Comparison of ENCODE assay signal across 11 cellular contexts in genomic region chr4:107666134-107666533, GRCh38. TPM values are rescaled to one million over a fixed set of nuclear protein-coding genes. Genes with fewer than 3 reads are reported as not detected.
DNase-seq lines count a peak whose midpoint lies in the region; ATAC-seq, FAIRE-seq and TF ChIP-seq lines count a peak whose summit lies in the region.
"Had no signal": no experiment of that assay in that cellular context is flagged by ENCODE, and none has a peak within 500 bp of the region (broad histone marks: within the 10 kb centered on the region; RNA-seq: fewer than 3 reads in every experiment).

No MANE protein-coding gene starts in this region.

- H3K4me3 Mint-ChIP-seq in chondrocyte (ENCODE audit: unreplicated experiment): no peak overlapping the region
- H3K4me3 Mint-ChIP-seq: T-helper 1 cell treated with Interleukin-12 subunit alpha and Interleukin-12 subunit beta and Interleukin-4 antibody, amounts not matched to agents 30 μg/mL and 1 μg/mL, for 36 hours had no signal

- peak overlapping the region; percentile 38 for H3K27ac Mint-ChIP-seq in chondrocyte (ENCODE audit: unreplicated experiment)
- H3K27ac Mint-ChIP-seq: T-helper 1 cell treated with Interleukin-12 subunit alpha and Interleukin-12 subunit beta and Interleukin-4 antibody, amounts not matched to agents 30 μg/mL and 1 μg/mL, for 36 hours had no signal

- no peaks in the 10 kb centered on the region for H3K27me3 Mint-ChIP-seq in chondrocyte (ENCODE audit: low read depth)

- DNase-seq in DMS53 (lab: John Stamatoyannopoulos, UW) (peak; percentile 43), MV-4-11 (lab: John Stamatoyannopoulos, UW) (peak; percentile 41), chondrocyte (ENCODE audit: low spot score) (no peak), myocyte (ENCODE audit: low read depth) (peak; percentile 48), H54 (ENCODE audit: insufficient read length, low spot score) (no peak), GDM1 (lab: John Stamatoyannopoulos, UW) (no peak), T1000 (lab: John Stamatoyannopoulos, UW) (no peak)
- DNase-seq: cortex of kidney, retina had no signal

- H3K9me3 Mint-ChIP-seq in chondrocyte (ENCODE audit: low read depth): no peaks in the 10 kb centered on the region
- H3K9me3 Mint-ChIP-seq: T-helper 1 cell treated with Interleukin-12 subunit alpha and Interleukin-12 subunit beta and Interleukin-4 antibody, amounts not matched to agents 30 μg/mL and 1 μg/mL, for 36 hours had no signal

- peaks cover 3% of the 10 kb centered on the region for H3K36me3 Mint-ChIP-seq in chondrocyte (ENCODE audit: low read depth)

- ATAC-seq in GM19324 (IDR thresholded peaks at IDR 0.05; ENCODE audit: low FRiP score, unreplicated experiment): no peak

- FAIRE-seq in H54 (lab: Jason Lieb, UNC): no peak

- TF ChIP-seq POLR2A in H54 (IDR thresholded peaks at IDR 0.05; ENCODE audit: low read depth, low read length): no peak

- TF ChIP-seq CTCF in chondrocyte (IDR thresholded peaks at IDR 0.05): peak; percentile 89

- H3K4me1 Mint-ChIP-seq in chondrocyte (ENCODE audit: low read depth): peaks cover 43% of the 10 kb centered on the region

RNA-seq across cellular contexts. Expression of gene PAPSS1, which starts 53.9 kb away (rescaled TPM):
- total RNA-seq in chondrocyte (104 to 155 TPM (median 105 TPM) in 3 replicates), myocyte (53.0 and 56.0 TPM in 2 replicates)
- polyA plus RNA-seq in myocyte (2012): 98.0 TPM

Comparison
In these comparisons a context has a peak if more than half of its experiments do, and no peak if none do; other contexts are left out.
1. DNase-seq: peak in DMS53 (single experiment), MV-4-11 (single experiment) and myocyte (single experiment); none in chondrocyte (single experiment), H54 (single experiment), GDM1 (single experiment) and T1000 (single experiment).